In the genomic region with DNA sequence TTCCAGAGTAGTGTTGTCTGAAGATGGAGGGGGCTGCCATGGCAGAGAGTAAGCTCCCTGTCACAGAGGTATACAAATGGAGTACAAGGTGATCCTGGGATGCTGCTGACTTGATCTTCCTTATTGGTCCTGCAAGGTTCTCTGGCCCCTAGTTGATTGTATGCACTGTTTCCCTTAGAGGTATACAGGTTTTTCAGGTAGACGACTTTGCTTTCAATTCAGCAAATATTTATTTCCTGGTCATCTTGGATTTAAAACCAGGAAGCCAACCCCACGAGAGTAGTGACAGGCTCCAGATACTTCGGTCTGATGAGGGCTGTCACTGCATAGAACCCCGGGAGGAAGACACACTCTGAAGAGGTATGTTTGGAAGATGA, we compare ENCODE assay signal across 22 cellular contexts.
"Had no signal": no experiment of that assay in that cellular context is flagged by ENCODE, and none has a peak within 500 bp of the region (broad histone marks: within the 10 kb centered on the region; RNA-seq: fewer than 3 reads in every experiment).

No MANE protein-coding gene starts in this region.

- H3K27ac ChIP-seq: cardiac muscle cell, esophagus muscularis mucosa, neutrophil, pancreas, thyroid gland had no signal

- H3K9me3 Mint-ChIP-seq: activated T-helper 2 cell treated with anti-CD3 and anti-CD28 coated beads, Interferon-gamma antibody, Interleukin-2, Interleukin-4, amounts not matched to agents 10 μg/mL and 5 μg/mL and 100 μg/mL, durations not matched to agents 14 hours and 24 hours and 36 hours; nephron; stimulated activated naive CD8-positive, alpha-beta T cell treated with anti-CD3 and anti-CD28 coated beads, Interleukin-15, Interleukin-2, amounts not matched to agents 100 ng/mL and 50 ng/mL, for 24 hours had no signal

- H3K27me3 Mint-ChIP-seq: stimulated activated naive CD8-positive, alpha-beta T cell treated with anti-CD3 and anti-CD28 coated beads, Interleukin-15, Interleukin-2, amounts not matched to agents 100 ng/mL and 50 ng/mL, for 24 hours had no signal

- H3K4me3 Mint-ChIP-seq: activated CD8-positive, alpha-beta T cell treated with anti-CD3 and anti-CD28 coated beads, Interleukin-2, amount 10 ng/mL, durations not matched to agents 7 days and 5 days; nephron; stimulated activated naive CD8-positive, alpha-beta T cell treated with anti-CD3 and anti-CD28 coated beads, Interleukin-15, Interleukin-2, amounts not matched to agents 100 ng/mL and 50 ng/mL, for 24 hours had no signal

- H3K4me1 Mint-ChIP-seq: nephron had no signal

- DNase-seq: activated CD4-positive, alpha-beta T cell treated with anti-CD3 and anti-CD28 coated beads for 1 hour; activated CD4-positive, alpha-beta T cell treated with anti-CD3 and anti-CD28 coated beads, Interleukin-2, amount 50 U/mL, for 1 hour; activated CD8-positive, alpha-beta T cell treated with anti-CD3 and anti-CD28 coated beads, Interleukin-2, amount 10 ng/mL, durations not matched to agents 7 days and 5 days; activated naive CD4-positive, alpha-beta T cell; activated T-cell treated with anti-CD3 and anti-CD28 coated beads, Interleukin-2, amount 50 U/mL, for 1 hour; dermis blood vessel endothelial cell; effector CD8-positive, alpha-beta T cell; hippocampal formation; kidney glomerular epithelial cell; left ventricle myocardium superior; pancreas; right cardiac atrium; stimulated activated CD4-positive, alpha-beta T cell treated with anti-CD3 and anti-CD28 coated beads, Interleukin-4, amount 100 ng/mL, for 4 hours; substantia nigra; T-helper 2 cell; thyroid gland had no signal

- ATAC-seq: activated CD8-positive, alpha-beta T cell treated with anti-CD3 and anti-CD28 coated beads, Interleukin-2, amount 10 ng/mL, durations not matched to agents 7 days and 5 days; left ventricle myocardium superior; right cardiac atrium had no signal

- H3K27ac Mint-ChIP-seq: activated CD8-positive, alpha-beta T cell treated with anti-CD3 and anti-CD28 coated beads, Interleukin-2, amount 10 ng/mL, durations not matched to agents 7 days and 5 days; activated T-helper 2 cell treated with anti-CD3 and anti-CD28 coated beads, Interferon-gamma antibody, Interleukin-2, Interleukin-4, amounts not matched to agents 10 μg/mL and 5 μg/mL and 100 μg/mL, durations not matched to agents 14 hours and 24 hours and 36 hours; nephron; stimulated activated naive CD8-positive, alpha-beta T cell treated with anti-CD3 and anti-CD28 coated beads, Interleukin-15, Interleukin-2, amounts not matched to agents 100 ng/mL and 50 ng/mL, for 24 hours had no signal
